8 cellular contexts compared by ENCODE assay signal in genomic region chr3:149969110-149969944, GRCh38. TPM values are rescaled to one million over a fixed set of nuclear protein-coding genes. Genes with fewer than 3 reads are reported as not detected.
A peak's percentile ranks its signal among the peaks of the same experiment; 100 is the strongest.
DNase-seq lines count a peak whose midpoint lies in the region; ATAC-seq and TF ChIP-seq lines count a peak whose summit lies in the region.

No MANE protein-coding gene starts in this region.

- H3K4me3 Mint-ChIP-seq in endothelial cell (ENCODE audit: unreplicated experiment): peak overlapping the region; percentile 93
- peak overlapping the region; percentile 80 for H3K4me3 Mint-ChIP-seq in mesothelial cell of epicardium
- peak overlapping the region; percentile 95 for H3K4me3 Mint-ChIP-seq in type B pancreatic cell

- no peak for TF ChIP-seq CTCF in endothelial cell (IDR thresholded peaks at IDR 0.05; ENCODE audit: unreplicated experiment)
- TF ChIP-seq CTCF in mesothelial cell of epicardium (IDR thresholded peaks at IDR 0.05; ENCODE audit: unreplicated experiment): no peak
- peak; percentile 13 for TF ChIP-seq CTCF in type B pancreatic cell (conservative IDR thresholded peaks at IDR 0.05)

- peaks cover 32% of the 10 kb centered on the region for H3K4me1 Mint-ChIP-seq in endothelial cell (ENCODE audit: unreplicated experiment)
- peaks cover 49% of the 10 kb centered on the region for H3K4me1 Mint-ChIP-seq in mesothelial cell of epicardium
- H3K4me1 Mint-ChIP-seq in type B pancreatic cell (ENCODE audit: unreplicated experiment): peaks cover 48% of the 10 kb centered on the region

- DNase-seq in DMS53 (lab: John Stamatoyannopoulos, UW) (peak; percentile 71), KBM-7 (peak; percentile 12), SK-N-DZ (ENCODE audit: low spot score) (peak; percentile 86), endothelial cell (ENCODE audit: low spot score) (peak; percentile 55), mesothelial cell of epicardium (ENCODE audit: low spot score in 2 of 2, unreplicated experiment in 2 of 2) (peak in 1 of 2 experiments; percentile 48), type B pancreatic cell (ENCODE audit: extremely low spot score, unreplicated experiment) (no peak), NOMO-1 treated with DMSO at 0.1 percent for 48 hours (lab: John Stamatoyannopoulos, UW; ENCODE audit: unreplicated experiment) (no peak)

- in situ Hi-C loops in KBM-7 (cut with MboI; ENCODE audit: low pct_unique_long_range_greater_than_20kb, low sequenced_read_pairs): loop anchor here (25.0 kb wide), 1 partner anchor 243 kb away; no protein-coding TSS in a partner anchor

- no peak for ATAC-seq in GM21737 (IDR thresholded peaks at IDR 0.05; ENCODE audit: unreplicated experiment)

- H3K36me3 Mint-ChIP-seq in endothelial cell (ENCODE audit: low read depth, unreplicated experiment): peaks cover 23% of the 10 kb centered on the region
- H3K36me3 Mint-ChIP-seq in mesothelial cell of epicardium: peaks cover 12% of the 10 kb centered on the region
- peaks cover 25% of the 10 kb centered on the region for H3K36me3 Mint-ChIP-seq in type B pancreatic cell

- H3K9me3 Mint-ChIP-seq in endothelial cell (ENCODE audit: unreplicated experiment): no peaks in the 10 kb centered on the region
- H3K9me3 Mint-ChIP-seq in mesothelial cell of epicardium: peaks cover under 1% of the 10 kb centered on the region
- no peaks in the 10 kb centered on the region for H3K9me3 Mint-ChIP-seq in type B pancreatic cell

- H3K27ac Mint-ChIP-seq in endothelial cell (ENCODE audit: unreplicated experiment) (peak overlapping the region; percentile 97), mesothelial cell of epicardium (peak overlapping the region; percentile 93), type B pancreatic cell (peak overlapping the region; percentile 95)

- H3K27me3 Mint-ChIP-seq in endothelial cell (ENCODE audit: unreplicated experiment): peaks cover 19% of the 10 kb centered on the region
- H3K27me3 Mint-ChIP-seq in mesothelial cell of epicardium (ENCODE audit: low read depth): no peaks in the 10 kb centered on the region
- peaks cover 3% of the 10 kb centered on the region for H3K27me3 Mint-ChIP-seq in type B pancreatic cell

RNA-seq across cellular contexts. Expression of gene PFN2, which starts 1.4 kb away (rescaled TPM):
- 312 and 314 TPM in 2 replicates for polyA plus RNA-seq in SK-N-DZ (2014; cell fraction: cytosol; rRNA removed)
- polyA plus RNA-seq in SK-N-DZ (2014; cell fraction: nucleus; rRNA removed): 282 and 316 TPM in 2 replicates
- total RNA-seq in endothelial cell (ENCODE audit: unreplicated experiment) (102 TPM), mesothelial cell of epicardium (179 to 196 TPM (median 187 TPM) in 3 replicates), type B pancreatic cell (ENCODE audit: low replicate concordance) (198 and 369 TPM in 2 replicates)

Comparison
In these comparisons a context has a peak if more than half of its experiments do, and no peak if none do; other contexts are left out.
1. DNase-seq: peak in DMS53 (single experiment), KBM-7 (single experiment), SK-N-DZ (single experiment) and endothelial cell (single experiment); none in type B pancreatic cell (single experiment) and NOMO-1 treated with DMSO at 0.1 percent for 48 hours (single experiment).
2. Peak in every context shown above with its lines, with median percentiles within 50 percentile points of each other: H3K27ac Mint-ChIP-seq and H3K4me3 Mint-ChIP-seq.